14 cellular contexts compared by ENCODE assay signal in the genomic region with DNA sequence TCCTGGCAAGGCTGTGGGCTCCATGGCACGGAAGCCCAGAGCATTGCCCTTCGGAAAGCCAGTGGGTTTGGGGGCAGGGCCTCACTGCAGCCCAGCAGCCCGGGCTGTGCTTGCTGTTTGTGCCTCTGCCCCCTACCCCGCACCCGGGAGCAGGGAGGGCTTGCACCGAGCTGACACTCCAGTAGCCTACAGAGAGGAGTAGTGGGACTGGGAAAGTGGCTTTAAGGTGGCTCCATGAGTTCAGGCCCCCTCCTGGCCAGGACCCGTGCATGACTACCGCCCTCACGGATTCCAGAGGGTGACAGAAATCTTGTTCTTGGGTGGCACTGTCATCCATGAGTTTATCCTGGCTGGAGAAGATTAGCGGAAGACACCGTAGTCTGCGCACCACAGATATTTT. TPM values are rescaled to one million over a fixed set of nuclear protein-coding genes. Genes with fewer than 3 reads are reported as not detected.
"Had no signal": no experiment of that assay in that cellular context is flagged by ENCODE, and none has a peak within 500 bp of the region (broad histone marks: within the 10 kb centered on the region; RNA-seq: fewer than 3 reads in every experiment).

No MANE protein-coding gene starts in this region.

RNA-seq across cellular contexts. Expression of a gene that starts 11.4 kb away (rescaled TPM):
- total RNA-seq: activated B cell treated with CpG ODN at 0.5 μM for 24 hours; activated CD4-positive, alpha-beta memory T cell treated with anti-CD3 and anti-CD28 coated beads, Interleukin-2, amount 10 ng/mL, durations not matched to agents 7 days and 5 days; activated CD4-positive, alpha-beta T cell treated with anti-CD3 and anti-CD28 coated beads, Interleukin-2, amount 10 ng/mL, durations not matched to agents 7 days and 5 days; activated CD8-positive, alpha-beta memory T cell treated with anti-CD3 and anti-CD28 coated beads, Interleukin-2, amount 10 ng/mL, durations not matched to agents 7 days and 5 days; activated CD8-positive, alpha-beta T cell treated with anti-CD3 and anti-CD28 coated beads, Interleukin-2, amount 10 ng/mL, durations not matched to agents 7 days and 5 days; activated naive CD8-positive, alpha-beta T cell treated with anti-CD3 and anti-CD28 coated beads, Interleukin-2, amount 10 ng/mL, durations not matched to agents 7 days and 5 days; activated T-helper 2 cell treated with anti-CD3 and anti-CD28 coated beads, Interferon-gamma antibody, Interleukin-2, Interleukin-4, amounts not matched to agents 10 μg/mL and 5 μg/mL and 100 μg/mL, durations not matched to agents 14 hours and 24 hours and 36 hours; ascending aorta; cardiac septum; cerebellum; T-helper 1 cell treated with Interleukin-12 subunit alpha and Interleukin-12 subunit beta and Interleukin-4 antibody, amounts not matched to agents 30 ng/mL and 1 ng/mL, for 36 hours; T-helper 17 cell; T-helper 2 cell treated with Interferon-gamma antibody and Interleukin-4, amounts not matched to agents 100 ng/mL and 5 ng/mL, for 36 hours had no signal
- polyA plus RNA-seq: adipose tissue had no signal

RNA-seq across cellular contexts. Expression of a gene that starts 58.5 kb away (rescaled TPM):
- total RNA-seq: activated B cell treated with CpG ODN at 0.5 μM for 24 hours; activated CD4-positive, alpha-beta memory T cell treated with anti-CD3 and anti-CD28 coated beads, Interleukin-2, amount 10 ng/mL, durations not matched to agents 7 days and 5 days; activated CD4-positive, alpha-beta T cell treated with anti-CD3 and anti-CD28 coated beads, Interleukin-2, amount 10 ng/mL, durations not matched to agents 7 days and 5 days; activated CD8-positive, alpha-beta memory T cell treated with anti-CD3 and anti-CD28 coated beads, Interleukin-2, amount 10 ng/mL, durations not matched to agents 7 days and 5 days; activated CD8-positive, alpha-beta T cell treated with anti-CD3 and anti-CD28 coated beads, Interleukin-2, amount 10 ng/mL, durations not matched to agents 7 days and 5 days; activated naive CD8-positive, alpha-beta T cell treated with anti-CD3 and anti-CD28 coated beads, Interleukin-2, amount 10 ng/mL, durations not matched to agents 7 days and 5 days; activated T-helper 2 cell treated with anti-CD3 and anti-CD28 coated beads, Interferon-gamma antibody, Interleukin-2, Interleukin-4, amounts not matched to agents 10 μg/mL and 5 μg/mL and 100 μg/mL, durations not matched to agents 14 hours and 24 hours and 36 hours; ascending aorta; cardiac septum; cerebellum; T-helper 1 cell treated with Interleukin-12 subunit alpha and Interleukin-12 subunit beta and Interleukin-4 antibody, amounts not matched to agents 30 ng/mL and 1 ng/mL, for 36 hours; T-helper 17 cell; T-helper 2 cell treated with Interferon-gamma antibody and Interleukin-4, amounts not matched to agents 100 ng/mL and 5 ng/mL, for 36 hours had no signal
- polyA plus RNA-seq: adipose tissue had no signal
